In genomic region chr7:108570146-108570755, GRCh38 we compare ENCODE assay signal across 8 cellular contexts. TPM values are rescaled to one million over a fixed set of nuclear protein-coding genes. Genes with fewer than 3 reads are reported as not detected.
DNase-seq lines count a peak whose midpoint lies in the region; ATAC-seq and TF ChIP-seq lines count a peak whose summit lies in the region.

No MANE protein-coding gene starts in this region.

- DNase-seq in NCI-H146 treated with DMSO at 0.1 percent for 48 hours (lab: John Stamatoyannopoulos, UW; ENCODE audit: unreplicated experiment) = peak; percentile 13
- DNase-seq in stimulated activated CD4-positive, alpha-beta T cell treated with anti-CD3 and anti-CD28 coated beads, Interleukin-4, amount 100 ng/mL, for 24 hours = peak; percentile 50

- peak overlapping the region; percentile 77 for H3K4me3 ChIP-seq in WI38 (ENCODE audit: low read depth, low read length)
- H3K4me3 ChIP-seq in liver (ENCODE audit: low read depth in 1 of 3, low read length in 3 of 3) = peak overlapping the region; percentile 87 to 89 (median 88)

- H3K27ac ChIP-seq in cingulate gyrus (ENCODE audit: low read depth, low read length) (peak overlapping the region; percentile 92), liver (ENCODE audit: low read depth in 1 of 2, low read length in 2 of 2) (peak overlapping the region; percentile 92 to 97)

- WGBS in liver = under 1% methylated on average over 36 of the region's 36 CpGs

- no peaks in the 10 kb centered on the region for H3K27me3 ChIP-seq in liver (ENCODE audit: control insufficient read depth in 4 of 4, insufficient read depth in 4 of 4, low read length in 3 of 4)

- no peak for TF ChIP-seq RAD21 in liver (IDR thresholded peaks at IDR 0.05)

- peak; percentile 26 for ATAC-seq in GM18498 (IDR thresholded peaks at IDR 0.05; ENCODE audit: unreplicated experiment)
- ATAC-seq in HG02678 (IDR thresholded peaks at IDR 0.05; ENCODE audit: unreplicated experiment) = peak; percentile 20
- no peak for ATAC-seq in GM18858 (IDR thresholded peaks at IDR 0.05; ENCODE audit: unreplicated experiment)

- no peaks in the 10 kb centered on the region for H3K9me3 ChIP-seq in liver (ENCODE audit: control insufficient read depth in 4 of 4, low read length in 3 of 4)

- H3K9ac ChIP-seq in liver (ENCODE audit: low read depth in 1 of 2, low read length in 2 of 2) = peak overlapping the region; percentile 95 to 100

- H3K36me3 ChIP-seq in liver (ENCODE audit: control insufficient read depth in 4 of 4, insufficient read depth in 3 of 4, low read depth in 1 of 4, low read length in 3 of 4) = peaks cover 5 to 27% (median 12%) of the 10 kb centered on the region in 4 donors

- H3K4me1 ChIP-seq in liver (ENCODE audit: control insufficient read depth in 4 of 4, insufficient read depth in 4 of 4, low read length in 3 of 4) = peaks cover 5 to 21% (median 16%) of the 10 kb centered on the region in 4 donors

- no peak for TF ChIP-seq CTCF in WI38 (IDR thresholded peaks at IDR 0.05; ENCODE audit: low read depth, low read length)
- no peak for TF ChIP-seq CTCF in liver (IDR thresholded peaks at IDR 0.05; ENCODE audit: low read depth, low read length, missing input control)

TF ChIP-seq in liver, 16 proteins besides CTCF, POLR2A, EP300 and RAD21:
- TF ChIP-seq YY1 (IDR thresholded peaks at IDR 0.05) = peak; percentile 21
- TF ChIP-seq FOXA2 (IDR thresholded peaks at IDR 0.05) = no peak
- no peak for TF ChIP-seq EGR1 (IDR thresholded peaks at IDR 0.05; ENCODE audit: low read depth in 2 of 2)
TF ChIP-seq in liver: peak in this region for 1.

RNA-seq across cellular contexts. Expression of gene DNAJB9, which starts 0.6 kb away (rescaled TPM):
- 100 to 1,000 TPM in 1 of 2 donors, 10 to 100 TPM in 1; 27.6 to 164 TPM for total RNA-seq in liver
- polyA plus RNA-seq in liver = 10 to 100 TPM; 41.5 to 57.3 TPM

RNA-seq across cellular contexts. Expression of gene THAP5, which starts 0.7 kb away (rescaled TPM):
- 10 to 100 TPM; 14.9 to 29.9 TPM for total RNA-seq in liver
- 10 to 100 TPM; 11.3 to 16.1 TPM for polyA plus RNA-seq in liver

RNA-seq across cellular contexts. Expression of gene PNPLA8, which starts 44.3 kb away (rescaled TPM):
- 10 to 100 TPM; 29.7 to 30.3 TPM for total RNA-seq in liver
- polyA plus RNA-seq in liver = 10 to 100 TPM; 14.7 to 16.3 TPM
